Comparison of ENCODE assay signal across 11 cellular contexts in genomic region chr3:49416867-49417266, GRCh38. TPM values are rescaled to one million over a fixed set of nuclear protein-coding genes. Genes with fewer than 3 reads are reported as not detected.
DNase-seq lines count a peak whose midpoint lies in the region; ATAC-seq and TF ChIP-seq lines count a peak whose summit lies in the region.
"Had no signal": no experiment of that assay in that cellular context is flagged by ENCODE, and none has a peak within 500 bp of the region (broad histone marks: within the 10 kb centered on the region; RNA-seq: fewer than 3 reads in every experiment).

No MANE protein-coding gene starts in this region.

- peaks cover 6% of the 10 kb centered on the region for H3F3A ChIP-seq in PC-3 (ENCODE audit: low read length, unreplicated experiment)

- H3K27ac Mint-ChIP-seq in T-helper 1 cell treated with Interleukin-12 subunit alpha and Interleukin-12 subunit beta and Interleukin-4 antibody, amounts not matched to agents 30 μg/mL and 1 μg/mL, for 36 hours, result peak overlapping the region; percentile 93
- H3K27ac Mint-ChIP-seq in effector memory CD8-positive, alpha-beta T cell, result peak overlapping the region; percentile 93 to 95

- BruUV-seq in PC-3 (replicated peaks; lab: Mats Ljungman, UMichigan), result no TSS peak

- H3K27ac ChIP-seq in PC-3 (ENCODE audit: low read length) (no peak overlapping the region), psoas muscle (peak overlapping the region; percentile 46)

- intact Hi-C loops in PC-3 (cut with micrococcal nuclease), result no loop called here
- intact Hi-C loops in psoas muscle (cut with DNase I), result no loop called here

- no peak for ATAC-seq in PC-3
- ATAC-seq in effector memory CD8-positive, alpha-beta T cell (replicated peaks), result no peak
- ATAC-seq in psoas muscle, result no peak
- ATAC-seq: sciatic nerve had no signal

- peaks cover 41% of the 10 kb centered on the region for H3K36me3 Mint-ChIP-seq in T-helper 1 cell treated with Interleukin-12 subunit alpha and Interleukin-12 subunit beta and Interleukin-4 antibody, amounts not matched to agents 30 μg/mL and 1 μg/mL, for 36 hours (ENCODE audit: low read depth)
- H3K36me3 Mint-ChIP-seq in effector memory CD8-positive, alpha-beta T cell (ENCODE audit: insufficient read depth), result peaks cover 39% of the 10 kb centered on the region

- H3K27me3 ChIP-seq in PC-3 (ENCODE audit: low read length) (no peaks in the 10 kb centered on the region), psoas muscle (ENCODE audit: insufficient read depth in 3 of 3, low read length in 2 of 3) (no peaks in the 10 kb centered on the region), BE2C (no peaks in the 10 kb centered on the region)
- H3K27me3 ChIP-seq: colonic mucosa had no signal

- DNase-seq in T-helper 1 cell (no peak), PC-3 (peak; percentile 25), psoas muscle (peak in 1 of 2 donors; percentile 10), nucleus accumbens (lab: John Stamatoyannopoulos, UW) (no peak), BE2C (no peak), NCI-H1694 treated with DMSO at 0.1 percent for 48 hours (lab: John Stamatoyannopoulos, UW) (no peak)
- DNase-seq in effector memory CD8-positive, alpha-beta T cell, result no peak
- DNase-seq: colonic mucosa, NCI-H1417 treated with DMSO at 0.1 percent for 48 hours had no signal

- H3K9me3 ChIP-seq in PC-3 (ENCODE audit: low read length) (no peaks in the 10 kb centered on the region), psoas muscle (no peaks in the 10 kb centered on the region), BE2C (no peaks in the 10 kb centered on the region)
- H3K9me3 ChIP-seq: colonic mucosa had no signal

- peaks cover 57% of the 10 kb centered on the region for H3K4me1 Mint-ChIP-seq in T-helper 1 cell treated with Interleukin-12 subunit alpha and Interleukin-12 subunit beta and Interleukin-4 antibody, amounts not matched to agents 30 μg/mL and 1 μg/mL, for 36 hours (ENCODE audit: low read depth)
- H3K4me1 Mint-ChIP-seq in effector memory CD8-positive, alpha-beta T cell (ENCODE audit: low read depth in 2 of 2), result peaks cover 56 to 57% of the 10 kb centered on the region in 2 donors

- no peak overlapping the region for H2AFZ ChIP-seq in PC-3 (ENCODE audit: low read length)

- H3K4me3 Mint-ChIP-seq in T-helper 1 cell treated with Interleukin-12 subunit alpha and Interleukin-12 subunit beta and Interleukin-4 antibody, amounts not matched to agents 30 μg/mL and 1 μg/mL, for 36 hours, result peak overlapping the region; percentile 76
- peak overlapping the region; percentile 79 to 84 for H3K4me3 Mint-ChIP-seq in effector memory CD8-positive, alpha-beta T cell

- no peak overlapping the region for H3K9ac ChIP-seq in PC-3 (ENCODE audit: low read length)

- H3K4me2 ChIP-seq in PC-3 (ENCODE audit: low read length), result no peak overlapping the region

- POLR2A ChIA-PET in PC-3 (lab: Charles Lee; ENCODE audit: unreplicated experiment), result no interaction called here

- H4K20me1 ChIP-seq in PC-3 (ENCODE audit: low read length), result no peaks in the 10 kb centered on the region

- TF ChIP-seq CTCF in PC-3 (conservative IDR thresholded peaks at IDR 0.05; ENCODE audit: low read depth, low read length) (no peak), psoas muscle (IDR thresholded peaks at IDR 0.05) (no peak), BE2C (IDR thresholded peaks at IDR 0.05; ENCODE audit: low read depth, low read length) (no peak)

- CTCF ChIA-PET in PC-3 (lab: Charles Lee), result interaction anchor here (0.5 kb wide), 1 partner anchor 31 kb away, joined by 4 read pairs; no protein-coding TSS in a partner anchor

- no peaks in the 10 kb centered on the region for H3K27me3 Mint-ChIP-seq in T-helper 1 cell treated with Interleukin-12 subunit alpha and Interleukin-12 subunit beta and Interleukin-4 antibody, amounts not matched to agents 30 μg/mL and 1 μg/mL, for 36 hours (ENCODE audit: low read depth)
- H3K27me3 Mint-ChIP-seq in effector memory CD8-positive, alpha-beta T cell, result no peaks in the 10 kb centered on the region

- WGBS in psoas muscle, 3 donors, result 91 to 96% (median 95%) methylated on average over 2 of the region's 2 CpGs

- H3K9me2 ChIP-seq in PC-3 (replicated peaks; ENCODE audit: low read length), result no peaks in the 10 kb centered on the region

- H3K4me3 ChIP-seq in PC-3 (ENCODE audit: low read length) (no peak overlapping the region), psoas muscle (no peak overlapping the region), BE2C (ENCODE audit: low read depth, low read length) (no peak overlapping the region)
- H3K4me3 ChIP-seq: colonic mucosa had no signal

- H3K4me1 ChIP-seq in PC-3 (ENCODE audit: insufficient read depth, low read length) (peaks cover 44% of the 10 kb centered on the region), psoas muscle (peaks cover 21% of the 10 kb centered on the region), BE2C (no peaks in the 10 kb centered on the region; the same call in 1 of the 2 replicates)

- H3K9me3 Mint-ChIP-seq in T-helper 1 cell treated with Interleukin-12 subunit alpha and Interleukin-12 subunit beta and Interleukin-4 antibody, amounts not matched to agents 30 μg/mL and 1 μg/mL, for 36 hours, result no peaks in the 10 kb centered on the region
- no peaks in the 10 kb centered on the region for H3K9me3 Mint-ChIP-seq in effector memory CD8-positive, alpha-beta T cell

- H3K36me3 ChIP-seq in PC-3 (ENCODE audit: low read depth, low read length) (peaks cover 5% of the 10 kb centered on the region; the same call in 1 of the 2 replicates), psoas muscle (ENCODE audit: insufficient read depth in 1 of 2, low read depth in 1 of 2) (peaks cover 0 to 67% of the 10 kb centered on the region in 2 donors), BE2C (no peaks in the 10 kb centered on the region)
- H3K36me3 ChIP-seq: colonic mucosa had no signal

- peaks cover 17% of the 10 kb centered on the region for H3K79me2 ChIP-seq in PC-3 (ENCODE audit: low read length)

RNA-seq across cellular contexts. Expression of gene TCTA, which starts 4.6 kb away (rescaled TPM):
- total RNA-seq in PC-3 (2014; rRNA removed) (23.7 and 25.4 TPM in 2 replicates), psoas muscle (10 to 100 TPM; 11.4 to 23.4 (median 16.7) TPM)
- polyA plus RNA-seq in psoas muscle, result 10 to 100 TPM; 13.8 to 46.1 (median 18.1) TPM
- polyA plus RNA-seq in BE2C (2012; ENCODE audit: insufficient read depth, insufficient read length, low read depth), result 26.8 TPM

RNA-seq across cellular contexts. Expression of gene RHOA, which starts 5.1 kb away (rescaled TPM):
- total RNA-seq in PC-3 (2014; rRNA removed), result 278 and 292 TPM in 2 replicates
- 100 to 1,000 TPM; 251 to 334 (median 271) TPM for total RNA-seq in psoas muscle
- polyA plus RNA-seq in psoas muscle, result 100 to 1,000 TPM; 179 to 341 (median 287) TPM
- polyA plus RNA-seq in BE2C (2012; ENCODE audit: insufficient read depth, insufficient read length, low read depth), result 311 TPM

RNA-seq across cellular contexts. Expression of gene AMT, which starts 5.4 kb away (rescaled TPM):
- total RNA-seq in PC-3 (2014; rRNA removed) (1.6 and 1.8 TPM in 2 replicates), psoas muscle (1 to 10 TPM; 1.7 to 5.3 (median 2.4) TPM)
- polyA plus RNA-seq in psoas muscle, result 1 to 10 TPM in 2 of 3 donors, under 1 TPM in 1; 0.80 to 1.0 (median 1.0) TPM
- 2.0 TPM for polyA plus RNA-seq in BE2C (2012; ENCODE audit: insufficient read depth, insufficient read length, low read depth)

RNA-seq across cellular contexts. Expression of gene NICN1, which starts 12.3 kb away (rescaled TPM):
- total RNA-seq in PC-3 (2014; rRNA removed), result 1.8 and 5.3 TPM in 2 replicates
- 10 to 100 TPM in 1 of 4 donors, 1 to 10 TPM in 3; 4.6 to 12.3 (median 7.4) TPM for total RNA-seq in psoas muscle
- 10 to 100 TPM in 2 of 3 donors, 1 to 10 TPM in 1; 4.0 to 11.2 (median 10.2) TPM for polyA plus RNA-seq in psoas muscle
- 1.9 TPM for polyA plus RNA-seq in BE2C (2012; ENCODE audit: insufficient read depth, insufficient read length, low read depth)

RNA-seq across cellular contexts. Expression of gene DAG1, which starts 53.2 kb away (rescaled TPM):
- total RNA-seq in PC-3 (2014; rRNA removed), result 111 and 114 TPM in 2 replicates
- 100 to 1,000 TPM in 3 of 4 donors, 10 to 100 TPM in 1; 67.6 to 159 (median 139) TPM for total RNA-seq in psoas muscle
- 10 to 100 TPM; 35.1 to 73.2 (median 42.1) TPM for polyA plus RNA-seq in psoas muscle
- polyA plus RNA-seq in BE2C (2012; ENCODE audit: insufficient read depth, insufficient read length, low read depth), result 31.4 TPM
